ENCODE assay signal across 3 cellular contexts in genomic region chr3:61618871-61619270, GRCh38.
TF ChIP-seq lines count a peak whose summit lies in the region.

No MANE protein-coding gene starts in this region.

TF ChIP-seq in HEK293, 187 proteins besides CTCF, POLR2A, EP300 and RAD21:
- peak; percentile 72; the same call in 1 of the 2 replicates for TF ChIP-seq ZNF121 (tag by site-specific recombination; IDR thresholded peaks at IDR 0.05)
- TF ChIP-seq ZNF701 (tag by site-specific recombination; IDR thresholded peaks at IDR 0.05): no peak

TF ChIP-seq in WTC11, 78 proteins besides CTCF, POLR2A, EP300 and RAD21:
- TF ChIP-seq ZNF121 (CRISPR knock-in tag; IDR thresholded peaks at IDR 0.05) (peak; percentile 63; the same call in 1 of the 2 replicates), ZNF532 (CRISPR knock-in tag; IDR thresholded peaks at IDR 0.05; ENCODE audit: borderline replicate concordance) (no peak)
TF ChIP-seq in WTC11: peak in this region for 1.

TF ChIP-seq in H1, 55 proteins besides CTCF, POLR2A, EP300 and RAD21:
- TF ChIP-seq ZNF274 (IDR thresholded peaks at IDR 0.05; ENCODE audit: borderline replicate concordance, extremely low read depth, low read length): no peak
- TF ChIP-seq KDM1A (IDR thresholded peaks at IDR 0.05; ENCODE audit: borderline replicate concordance, low read length): 0 out of 2 replicates have a peak, but pooled peaks have one; percentile 20
